Comparison of ENCODE assay signal across 23 cellular contexts in genomic region chr12:107967170-107967569, GRCh38.
DNase-seq lines count a peak whose midpoint lies in the region; FAIRE-seq and TF ChIP-seq lines count a peak whose summit lies in the region.
"Had no signal": no experiment of that assay in that cellular context is flagged by ENCODE, and none has a peak within 500 bp of the region (broad histone marks: within the 10 kb centered on the region; RNA-seq: fewer than 3 reads in every experiment).

No MANE protein-coding gene starts in this region.

- no peaks in the 10 kb centered on the region for H3F3A ChIP-seq in Loucy (ENCODE audit: low read depth)

- no peak overlapping the region for H4K5ac ChIP-seq in H1 (ENCODE audit: insufficient read length, low read depth, low read length)

- H3K4me1 Mint-ChIP-seq in HFFc6 (ENCODE audit: low read depth), result no peaks in the 10 kb centered on the region
- H3K4me1 Mint-ChIP-seq: activated CD4-positive, alpha-beta memory T cell treated with anti-CD3 and anti-CD28 coated beads, Interleukin-2, amount 10 ng/mL, durations not matched to agents 7 days and 5 days; nephron had no signal

- no peak overlapping the region for H3K27ac ChIP-seq in H1 (ENCODE audit: low read depth, low read length)
- H3K27ac ChIP-seq: BLaER1, heart left ventricle, left lung, parathyroid adenoma had no signal

- H3K36me3 Mint-ChIP-seq in HFFc6 (ENCODE audit: low read depth), result no peaks in the 10 kb centered on the region

- POLR2A ChIA-PET in H1 (lab: Charles Lee; ENCODE audit: partially characterized antibody), result no interaction called here

- H3K23ac ChIP-seq in H1 (ENCODE audit: insufficient read length), result no peak overlapping the region

- H3K4me3 Mint-ChIP-seq in HFFc6, result no peak overlapping the region
- H3K4me3 Mint-ChIP-seq: activated CD4-positive, alpha-beta memory T cell treated with anti-CD3 and anti-CD28 coated beads, Interleukin-2, amount 10 ng/mL, durations not matched to agents 7 days and 5 days; dendritic cell treated with granulocyte-macrophage colony-stimulating factor and Interleukin-4, amounts not matched to agents 40 ng/mL and 50 ng/mL, for 4 days; nephron had no signal

- H3K9me3 Mint-ChIP-seq in HFFc6, result peaks cover 46% of the 10 kb centered on the region
- H3K9me3 Mint-ChIP-seq: activated CD4-positive, alpha-beta memory T cell treated with anti-CD3 and anti-CD28 coated beads, Interleukin-2, amount 10 ng/mL, durations not matched to agents 7 days and 5 days; nephron had no signal

- H4K91ac ChIP-seq in H1 (replicated peaks; ENCODE audit: insufficient read length, low read length), result no peak overlapping the region

- H3K27ac Mint-ChIP-seq in HFFc6, result no peak overlapping the region
- H3K27ac Mint-ChIP-seq: activated CD4-positive, alpha-beta memory T cell treated with anti-CD3 and anti-CD28 coated beads, Interleukin-2, amount 10 ng/mL, durations not matched to agents 7 days and 5 days; dendritic cell treated with granulocyte-macrophage colony-stimulating factor and Interleukin-4, amounts not matched to agents 40 ng/mL and 50 ng/mL, for 4 days; nephron had no signal

- H3K23me2 ChIP-seq in H1 (ENCODE audit: low read depth, low read length), result no peaks in the 10 kb centered on the region

- no peaks in the 10 kb centered on the region for H3K9me2 ChIP-seq in Loucy (replicated peaks; ENCODE audit: low read depth, low read length)

- H2BK20ac ChIP-seq in H1 (ENCODE audit: low read length), result no peak overlapping the region

- WGBS in H1 (ENCODE audit: extremely low coverage in 1 of 2, insufficient coverage in 1 of 2, insufficient read length in 1 of 2, insufficient replicate concordance in 2 of 2, low coverage in 1 of 2, low lambda C conversion rate in 2 of 2, missing lambda C conversion rate in 1 of 2), 2 experiments, result 90% methylated on average over 4 of the region's 4 CpGs; no CpG with 5 or more reads in 1 of the 2 experiments

- H3K9ac ChIP-seq in Loucy (ENCODE audit: low read depth, low read length, poor library complexity, severe bottlenecking) (no peak overlapping the region), H1 (replicated peaks in 1 of 4; ENCODE audit: extremely low read depth in 1 of 4, low read depth in 3 of 4, low read length in 3 of 4) (no peak overlapping the region)
- H3K9ac ChIP-seq: BLaER1, parathyroid adenoma had no signal

- H2BK5ac ChIP-seq in H1 (ENCODE audit: low read depth, low read length), result no peak overlapping the region

- no peak overlapping the region for H2BK15ac ChIP-seq in H1 (ENCODE audit: low read length)

- H3K27me3 ChIP-seq in Loucy (ENCODE audit: insufficient read depth, low read length, poor library complexity, severe bottlenecking), result no peaks in the 10 kb centered on the region
- H3K27me3 ChIP-seq in H1 (replicated peaks in 1 of 4; ENCODE audit: control insufficient read depth in 3 of 4, extremely low read depth in 1 of 4, insufficient read depth in 3 of 4, low read length in 3 of 4), result peaks cover 0 to 1% (median 0%) of the 10 kb centered on the region in 4 experiments; a peak in 1 of 7 replicates
- H3K27me3 ChIP-seq: BLaER1 had no signal

- no peak overlapping the region for H2BK12ac ChIP-seq in H1 (ENCODE audit: low read depth, low read length)

- H3K4me3 ChIP-seq in Loucy (ENCODE audit: low read length, poor library complexity, severe bottlenecking) (no peak overlapping the region), H1 (ENCODE audit: extremely low read depth in 1 of 4, insufficient read depth in 2 of 4, low read depth in 3 of 4, low read length in 4 of 4) (no peak overlapping the region)
- H3K4me3 ChIP-seq: BLaER1, heart left ventricle, left lung had no signal

- H3K4ac ChIP-seq in H1 (replicated peaks; ENCODE audit: insufficient read length, low read depth, low read length), result no peak overlapping the region

- peak; percentile 13 for DNase-seq in NCI-H2171 treated with DMSO at 0.1 percent for 48 hours (lab: John Stamatoyannopoulos, UW)
- DNase-seq in NCI-H2171 (lab: John Stamatoyannopoulos, UW), result no peak
- peak; percentile 24 for DNase-seq in OCI-M1 (lab: John Stamatoyannopoulos, UW)
- DNase-seq in H1 (ENCODE audit: low read depth in 1 of 2, low spot score in 2 of 2), result no peak
- DNase-seq in activated CD4-positive, CD25-positive, alpha-beta regulatory T cell (lab: John Stamatoyannopoulos, UW), result no peak
- DNase-seq in KG1 (lab: John Stamatoyannopoulos, UW), result no peak
- no peak for DNase-seq in HFFc6
- DNase-seq: activated CD4-positive, alpha-beta memory T cell treated with anti-CD3 and anti-CD28 coated beads, Interleukin-2, amount 10 ng/mL, durations not matched to agents 7 days and 5 days; activated gamma-delta T cell; activated T-cell treated with anti-CD3 and anti-CD28 coated beads for 4 hours; Calu3; heart left ventricle; left lung; NCI-H1694; NCI-H446; SIG-M5; T-helper 2 cell had no signal

- TF ChIP-seq RAD21 in H1 (IDR thresholded peaks at IDR 0.05 in 1 of 2, conservative IDR thresholded peaks at IDR 0.05 in 1 of 2; ENCODE audit: low read depth in 2 of 2, low read length in 2 of 2), result no peak

- no peak for TF ChIP-seq CTCF in Loucy (conservative IDR thresholded peaks at IDR 0.05; ENCODE audit: low read length)
- TF ChIP-seq CTCF in H1 (IDR thresholded peaks at IDR 0.05; ENCODE audit: control extremely low read depth in 1 of 3, insufficient read depth in 1 of 3, low read depth in 1 of 3, low read length in 3 of 3), result no peak
- no peak for TF ChIP-seq CTCF in HFFc6 (IDR thresholded peaks at IDR 0.05)

- H4K8ac ChIP-seq in H1 (ENCODE audit: extremely low read depth, insufficient read depth, low read length), result no peak overlapping the region

- TF ChIP-seq POLR2A in H1 (IDR thresholded peaks at IDR 0.05; ENCODE audit: control extremely low read depth in 1 of 2, low read depth in 2 of 2, low read length in 2 of 2), result no peak

- H3K27me3 Mint-ChIP-seq in HFFc6 (ENCODE audit: insufficient read depth), result no peaks in the 10 kb centered on the region
- H3K27me3 Mint-ChIP-seq: activated CD4-positive, alpha-beta memory T cell treated with anti-CD3 and anti-CD28 coated beads, Interleukin-2, amount 10 ng/mL, durations not matched to agents 7 days and 5 days; dendritic cell treated with granulocyte-macrophage colony-stimulating factor and Interleukin-4, amounts not matched to agents 40 ng/mL and 50 ng/mL, for 4 days had no signal

- H3K4me2 ChIP-seq in Loucy (ENCODE audit: low read depth, low read length, poor library complexity, severe bottlenecking) (no peak overlapping the region), H1 (ENCODE audit: insufficient read depth in 1 of 2, low read depth in 2 of 2, low read length in 2 of 2) (no peak overlapping the region)
- H3K4me2 ChIP-seq: BLaER1 had no signal

- no peak overlapping the region for H3K56ac ChIP-seq in H1 (replicated peaks; ENCODE audit: insufficient read length, low read depth, low read length)

- CTCF ChIA-PET in H1 (lab: Charles Lee; ENCODE audit: partially characterized antibody), result interaction anchor here (0.8 to 3.9 kb wide), 6 partner anchors 19 to 103 kb away, joined by 3 to 21 read pairs (median 4); no protein-coding TSS in a partner anchor

- no peaks in the 10 kb centered on the region for H3K79me1 ChIP-seq in H1 (ENCODE audit: low read depth, low read length)

- H3K36me3 ChIP-seq in Loucy (ENCODE audit: insufficient read depth, low read length) (no peaks in the 10 kb centered on the region), H1 (ENCODE audit: control insufficient read depth in 2 of 4, insufficient read depth in 4 of 4, low read length in 3 of 4) (no peaks in the 10 kb centered on the region)
- H3K36me3 ChIP-seq: BLaER1, heart left ventricle, left lung had no signal

- H2BK120ac ChIP-seq in H1 (replicated peaks; ENCODE audit: low read depth, low read length), result no peak overlapping the region

- TF ChIP-seq EP300 in H1 (IDR thresholded peaks at IDR 0.05; ENCODE audit: borderline replicate concordance in 1 of 2, low read depth in 2 of 2, low read length in 2 of 2), result no peak

- H3K4me1 ChIP-seq in Loucy (ENCODE audit: insufficient read depth, low read length, poor library complexity, severe bottlenecking) (no peaks in the 10 kb centered on the region), H1 (replicated peaks in 1 of 4; ENCODE audit: control insufficient read depth in 3 of 4, insufficient read depth in 4 of 4, low read length in 3 of 4) (no peaks in the 10 kb centered on the region)
- H3K4me1 ChIP-seq: BLaER1, heart left ventricle, left lung, parathyroid adenoma had no signal

- H3K18ac ChIP-seq in H1 (ENCODE audit: extremely low read depth, low read length), result no peak overlapping the region

- no peaks in the 10 kb centered on the region for H3K79me2 ChIP-seq in Loucy (ENCODE audit: insufficient read depth, low read length)
- H3K79me2 ChIP-seq in H1 (ENCODE audit: control insufficient read depth in 1 of 2, insufficient read depth in 2 of 2, low read length in 2 of 2), result no peaks in the 10 kb centered on the region
- H3K79me2 ChIP-seq: parathyroid adenoma had no signal

- no peak overlapping the region for H2AK5ac ChIP-seq in H1 (ENCODE audit: low read depth, low read length)

- FAIRE-seq in H1 (lab: Jason Lieb, UNC), result no peak
- FAIRE-seq: G401.6 had no signal

- no peaks in the 10 kb centered on the region for H3K9me3 ChIP-seq in Loucy (ENCODE audit: insufficient read depth, low read depth, low read length)
- H3K9me3 ChIP-seq in H1 (ENCODE audit: insufficient read depth in 2 of 2, low read depth in 1 of 2, low read length in 1 of 2), result no peaks in the 10 kb centered on the region
- H3K9me3 ChIP-seq: BLaER1, heart left ventricle, left lung had no signal

- H2AFZ ChIP-seq in Loucy (ENCODE audit: low read length) (peak overlapping the region; percentile 8; the same call in 1 of the 2 replicates), H1 (ENCODE audit: low read length) (peak overlapping the region; percentile 70; the same call in 1 of the 2 replicates)
- H2AFZ ChIP-seq: parathyroid adenoma had no signal

- H4K20me1 ChIP-seq in Loucy (ENCODE audit: insufficient read depth, low read length, poor library complexity, severe bottlenecking) (no peaks in the 10 kb centered on the region), H1 (replicated peaks in 1 of 2; ENCODE audit: control insufficient read depth in 1 of 2, insufficient read depth in 2 of 2, low read length in 2 of 2) (no peaks in the 10 kb centered on the region)
- H4K20me1 ChIP-seq: BLaER1 had no signal

- H3K14ac ChIP-seq in H1 (ENCODE audit: insufficient read length), result no peak overlapping the region

TF ChIP-seq in H1, 55 proteins besides CTCF, POLR2A, EP300 and RAD21 (continues in another document):
- peak; percentile 61; the same call in 1 of the 2 replicates for TF ChIP-seq E2F6 (IDR thresholded peaks at IDR 0.05)
- TF ChIP-seq POLR2AphosphoS5 (IDR thresholded peaks at IDR 0.05; ENCODE audit: low read depth, low read length), result no peak
- TF ChIP-seq MAX (IDR thresholded peaks at IDR 0.05), result peak; percentile 54

Comparison
In these comparisons a context has a peak if more than half of its experiments do, and no peak if none do; other contexts are left out.
1. DNase-seq: peak in NCI-H2171 treated with DMSO at 0.1 percent for 48 hours (single experiment) and OCI-M1 (single experiment); none in NCI-H2171 (single experiment), H1 (0 of 2), activated CD4-positive, CD25-positive, alpha-beta regulatory T cell (0 of 4), KG1 (single experiment) and HFFc6 (single experiment).